ENCODE assay signal across 17 cellular contexts in the genomic region with DNA sequence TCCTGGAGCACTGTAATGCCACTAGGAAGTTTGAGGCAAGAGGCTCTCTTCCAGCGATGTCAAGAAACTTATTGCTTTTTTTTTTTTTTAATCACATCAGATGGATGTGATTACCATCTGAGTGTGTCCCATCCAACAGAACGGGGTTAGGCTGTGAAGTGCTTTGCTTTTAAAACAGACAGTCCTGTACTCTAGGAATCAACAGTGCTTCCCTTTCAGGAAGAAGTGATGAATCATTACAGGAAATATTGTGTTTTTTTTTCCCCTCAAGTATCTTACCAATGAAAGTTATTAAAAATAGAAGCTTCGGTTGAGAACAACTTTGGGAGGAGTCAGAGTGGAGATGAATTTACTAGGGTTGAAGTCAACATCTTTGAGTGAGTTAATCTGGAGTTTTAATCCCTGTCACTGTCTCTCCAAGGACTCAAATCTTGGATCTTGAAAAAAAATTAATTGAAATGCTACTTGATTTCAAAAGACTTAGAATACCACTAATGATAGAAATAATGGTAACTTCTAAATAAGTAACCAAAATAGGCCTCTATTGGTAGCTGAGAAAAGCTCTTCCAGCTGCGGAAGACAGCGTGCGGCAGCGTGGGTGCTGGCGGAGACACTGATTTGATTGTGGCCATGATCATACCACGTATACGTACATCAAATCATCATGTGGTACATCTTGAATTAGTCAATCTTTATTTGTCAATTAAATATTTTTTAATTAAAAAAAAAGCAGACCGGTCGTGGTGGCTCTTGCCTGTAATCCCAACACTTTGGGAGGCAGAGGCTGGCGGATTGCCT. TPM values are rescaled to one million over a fixed set of nuclear protein-coding genes. Genes with fewer than 3 reads are reported as not detected.
DNase-seq lines count a peak whose midpoint lies in the region; ATAC-seq and TF ChIP-seq lines count a peak whose summit lies in the region.
"Had no signal": no experiment of that assay in that cellular context is flagged by ENCODE, and none has a peak within 500 bp of the region (broad histone marks: within the 10 kb centered on the region; RNA-seq: fewer than 3 reads in every experiment).

No MANE protein-coding gene starts in this region.

- H3K4me1 ChIP-seq in lung (ENCODE audit: control insufficient read depth in 2 of 2, insufficient read depth in 2 of 2, low read length in 2 of 2) = peaks cover 5% of the 10 kb centered on the region in 2 donors
- H3K4me1 ChIP-seq: gastrocnemius medialis, HAP-1 had no signal

- no peaks in the 10 kb centered on the region for H3K9me3 ChIP-seq in lung (ENCODE audit: control insufficient read depth in 2 of 2, insufficient read depth in 1 of 2, low read length in 1 of 2)
- H3K9me3 ChIP-seq: gastrocnemius medialis, HAP-1, neutrophil had no signal

- peaks cover 4% of the 10 kb centered on the region for H3K27me3 Mint-ChIP-seq in endothelial cell (ENCODE audit: unreplicated experiment)
- H3K27me3 Mint-ChIP-seq: CD4-positive, CD25-positive, alpha-beta regulatory T cell had no signal

- in situ Hi-C loops in GM13977 (cut with MboI; ENCODE audit: low pct_unique_long_range_greater_than_20kb, low sequenced_read_pairs, unreplicated experiment) = no loop called here

- H3K27me3 ChIP-seq in lung (ENCODE audit: control insufficient read depth, insufficient read depth) = no peaks in the 10 kb centered on the region
- H3K27me3 ChIP-seq: gastrocnemius medialis had no signal

- H3K4me3 Mint-ChIP-seq in endothelial cell (ENCODE audit: unreplicated experiment) = no peak overlapping the region
- H3K4me3 Mint-ChIP-seq: CD4-positive, CD25-positive, alpha-beta regulatory T cell had no signal

- 77 to 79% methylated on average over 13 of the region's 13 CpGs for WGBS in lung, 2 donors

- no peaks in the 10 kb centered on the region for H3K36me3 Mint-ChIP-seq in endothelial cell (ENCODE audit: low read depth, unreplicated experiment)
- H3K36me3 Mint-ChIP-seq: CD4-positive, CD25-positive, alpha-beta regulatory T cell had no signal

- H3K9me3 Mint-ChIP-seq in endothelial cell (ENCODE audit: unreplicated experiment) = no peaks in the 10 kb centered on the region

- H3K4me3 ChIP-seq in lung = no peak overlapping the region
- H3K4me3 ChIP-seq: gastrocnemius medialis, HAP-1 had no signal

- peaks cover 35% of the 10 kb centered on the region for H3K4me1 Mint-ChIP-seq in endothelial cell (ENCODE audit: unreplicated experiment)
- H3K4me1 Mint-ChIP-seq: CD4-positive, CD25-positive, alpha-beta regulatory T cell had no signal

- no peak overlapping the region for H3K27ac ChIP-seq in lung (ENCODE audit: low read depth in 1 of 2, low read length in 1 of 2)
- H3K27ac ChIP-seq: gastrocnemius medialis, neutrophil had no signal

- no peaks in the 10 kb centered on the region for H3K36me3 ChIP-seq in lung (ENCODE audit: control insufficient read depth in 2 of 2, insufficient read depth in 2 of 2, low read length in 2 of 2)
- H3K36me3 ChIP-seq: gastrocnemius medialis, HAP-1, neutrophil had no signal

- DNase-seq in COLO829 (ENCODE audit: low spot score) = peak; percentile 83
- peak; percentile 54 for DNase-seq in M059J (ENCODE audit: low read depth)
- no peak for DNase-seq in endothelial cell (ENCODE audit: low spot score)
- no peak for DNase-seq in lung (ENCODE audit: low spot score)
- no peak for DNase-seq in activated naive CD4-positive, alpha-beta T cell (lab: John Stamatoyannopoulos, UW)
- DNase-seq in GM13977 (ENCODE audit: low spot score) = no peak
- no peak for DNase-seq in NCI-H2227 treated with DMSO at 0.1 percent for 48 hours (lab: John Stamatoyannopoulos, UW)
- DNase-seq: activated CD4-positive, alpha-beta T cell treated with anti-CD3 and anti-CD28 coated beads, Interleukin-2, amount 50 U/mL, for 4 hours; CD4-positive, CD25-positive, alpha-beta regulatory T cell; cerebellar nuclear complex; gastrocnemius medialis; NCI-H1694; NK-92 treated with Interleukin-12 subunit alpha and Interleukin-12 subunit beta, amount 100 ng/mL, for 24 hours; T-helper 2 cell had no signal

- TF ChIP-seq CTCF in endothelial cell (IDR thresholded peaks at IDR 0.05; ENCODE audit: unreplicated experiment) (no peak), lung (IDR thresholded peaks at IDR 0.05; ENCODE audit: control extremely low read depth, extremely low read depth) (no peak), GM13977 (IDR thresholded peaks at IDR 0.05; ENCODE audit: extremely low read depth, insufficient read depth, missing control alignments) (no peak)

- peak overlapping the region; percentile 80 for H3K27ac Mint-ChIP-seq in endothelial cell (ENCODE audit: unreplicated experiment)

- ATAC-seq in lung (ENCODE audit: insufficient read depth, low FRiP score) (peak; percentile 27), GM21825 (IDR thresholded peaks at IDR 0.05; ENCODE audit: unreplicated experiment) (no peak)

RNA-seq across cellular contexts. Expression of a gene that starts 45.5 kb away (rescaled TPM):
- 4.1 and 4.6 TPM in 2 replicates for total RNA-seq in M059J (2014; rRNA removed; shearing (Covaris generic))
- total RNA-seq in endothelial cell (ENCODE audit: unreplicated experiment) = 23.8 TPM
- 10 to 100 TPM; 32.1 to 34.3 TPM for total RNA-seq in lung
- 10 to 100 TPM; 11.3 to 11.5 TPM for polyA plus RNA-seq in lung
- polyA plus RNA-seq: CD4-positive, CD25-positive, alpha-beta regulatory T cell had no signal

Comparison
In these comparisons a context has a peak if more than half of its experiments do, and no peak if none do; other contexts are left out.
1. DNase-seq: peak in COLO829 (single experiment) and M059J (single experiment); none in endothelial cell (single experiment), lung (single experiment), activated naive CD4-positive, alpha-beta T cell (0 of 4), GM13977 (single experiment) and NCI-H2227 treated with DMSO at 0.1 percent for 48 hours (single experiment).